ENCODE assay signal across 2 cellular contexts in genomic region chr12:124821252-124822200, GRCh38.
TF ChIP-seq lines count a peak whose summit lies in the region.

No MANE protein-coding gene starts in this region.

TF ChIP-seq in H1, 55 proteins besides CTCF, POLR2A, EP300 and RAD21:
- TF ChIP-seq SIN3A (conservative IDR thresholded peaks at IDR 0.05 in 1 of 2, IDR thresholded peaks at IDR 0.05 in 1 of 2; ENCODE audit: low read depth in 1 of 2, low read length in 2 of 2) (no peak), GABPA (IDR thresholded peaks at IDR 0.05; ENCODE audit: borderline replicate concordance, insufficient read depth, low read length) (no peak), CBX5 (IDR thresholded peaks at IDR 0.05; ENCODE audit: low read depth, low read length) (no peak), JUND (IDR thresholded peaks at IDR 0.05; ENCODE audit: low read length) (no peak), SAP30 (IDR thresholded peaks at IDR 0.05; ENCODE audit: insufficient read depth, insufficient replicate concordance, low read length) (no peak), SP2 (IDR thresholded peaks at IDR 0.05; ENCODE audit: low read length) (no peak), NANOG (IDR thresholded peaks at IDR 0.05; ENCODE audit: insufficient read depth, low read depth, low read length, poor library complexity, severe bottlenecking) (no peak), CBX8 (IDR thresholded peaks at IDR 0.05; ENCODE audit: borderline replicate concordance, low read depth, low read length) (no peak), CHD7 (IDR thresholded peaks at IDR 0.05; ENCODE audit: insufficient replicate concordance, low read length) (no peak), GTF2F1 (IDR thresholded peaks at IDR 0.05; ENCODE audit: borderline replicate concordance, low read depth, low read length) (no peak), ZNF274 (IDR thresholded peaks at IDR 0.05; ENCODE audit: borderline replicate concordance, extremely low read depth, low read length) (no peak)
- TF ChIP-seq, protein P1, sequence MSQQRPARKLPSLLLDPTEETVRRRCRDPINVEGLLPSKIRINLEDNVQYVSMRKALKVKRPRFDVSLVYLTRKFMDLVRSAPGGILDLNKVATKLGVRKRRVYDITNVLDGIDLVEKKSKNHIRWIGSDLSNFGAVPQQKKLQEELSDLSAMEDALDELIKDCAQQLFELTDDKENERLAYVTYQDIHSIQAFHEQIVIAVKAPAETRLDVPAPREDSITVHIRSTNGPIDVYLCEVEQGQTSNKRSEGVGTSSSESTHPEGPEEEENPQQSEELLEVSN (IDR thresholded peaks at IDR 0.05), result no peak

TF ChIP-seq in SK-N-SH, 30 proteins besides CTCF, POLR2A, EP300 and RAD21:
- TF ChIP-seq TEAD4 (IDR thresholded peaks at IDR 0.05; ENCODE audit: borderline replicate concordance, insufficient read depth), result no peak
- TF ChIP-seq USF2 (IDR thresholded peaks at IDR 0.05; ENCODE audit: borderline replicate concordance, low read depth, low read length), result no peak
- no peak for TF ChIP-seq TAF1 (IDR thresholded peaks at IDR 0.05; ENCODE audit: borderline replicate concordance, low read depth, low read length)
- no peak for TF ChIP-seq RXRA (IDR thresholded peaks at IDR 0.05; ENCODE audit: borderline replicate concordance, low read depth)
- TF ChIP-seq SIN3A (IDR thresholded peaks at IDR 0.05; ENCODE audit: borderline replicate concordance, low read depth, low read length), result no peak
- TF ChIP-seq TCF12 (IDR thresholded peaks at IDR 0.05), result no peak
- no peak for TF ChIP-seq NRF1 (IDR thresholded peaks at IDR 0.05; ENCODE audit: low read depth, low read length)
- TF ChIP-seq CHD2 (IDR thresholded peaks at IDR 0.05; ENCODE audit: low read length, partially characterized antibody), result no peak
- TF ChIP-seq, protein P2, sequence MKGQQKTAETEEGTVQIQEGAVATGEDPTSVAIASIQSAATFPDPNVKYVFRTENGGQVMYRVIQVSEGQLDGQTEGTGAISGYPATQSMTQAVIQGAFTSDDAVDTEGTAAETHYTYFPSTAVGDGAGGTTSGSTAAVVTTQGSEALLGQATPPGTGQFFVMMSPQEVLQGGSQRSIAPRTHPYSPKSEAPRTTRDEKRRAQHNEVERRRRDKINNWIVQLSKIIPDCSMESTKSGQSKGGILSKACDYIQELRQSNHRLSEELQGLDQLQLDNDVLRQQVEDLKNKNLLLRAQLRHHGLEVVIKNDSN (IDR thresholded peaks at IDR 0.05; ENCODE audit: borderline replicate concordance, low read depth), result no peak
- TF ChIP-seq YY1 (IDR thresholded peaks at IDR 0.05; ENCODE audit: low read depth), result no peak
- TF ChIP-seq RFX5 (IDR thresholded peaks at IDR 0.05; ENCODE audit: low read length), result no peak
- TF ChIP-seq, protein P3, sequence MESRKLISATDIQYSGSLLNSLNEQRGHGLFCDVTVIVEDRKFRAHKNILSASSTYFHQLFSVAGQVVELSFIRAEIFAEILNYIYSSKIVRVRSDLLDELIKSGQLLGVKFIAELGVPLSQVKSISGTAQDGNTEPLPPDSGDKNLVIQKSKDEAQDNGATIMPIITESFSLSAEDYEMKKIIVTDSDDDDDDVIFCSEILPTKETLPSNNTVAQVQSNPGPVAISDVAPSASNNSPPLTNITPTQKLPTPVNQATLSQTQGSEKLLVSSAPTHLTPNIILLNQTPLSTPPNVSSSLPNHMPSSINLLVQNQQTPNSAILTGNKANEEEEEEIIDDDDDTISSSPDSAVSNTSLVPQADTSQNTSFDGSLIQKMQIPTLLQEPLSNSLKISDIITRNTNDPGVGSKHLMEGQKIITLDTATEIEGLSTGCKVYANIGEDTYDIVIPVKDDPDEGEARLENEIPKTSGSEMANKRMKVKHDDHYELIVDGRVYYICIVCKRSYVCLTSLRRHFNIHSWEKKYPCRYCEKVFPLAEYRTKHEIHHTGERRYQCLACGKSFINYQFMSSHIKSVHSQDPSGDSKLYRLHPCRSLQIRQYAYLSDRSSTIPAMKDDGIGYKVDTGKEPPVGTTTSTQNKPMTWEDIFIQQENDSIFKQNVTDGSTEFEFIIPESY (IDR thresholded peaks at IDR 0.05; ENCODE audit: borderline replicate concordance, low read depth), result no peak
- no peak for TF ChIP-seq REST (IDR thresholded peaks at IDR 0.05; ENCODE audit: low read depth, low read length)
- TF ChIP-seq RCOR1 (IDR thresholded peaks at IDR 0.05; ENCODE audit: low read length), result no peak
- no peak for TF ChIP-seq FOXJ3 (CRISPR knock-in tag; IDR thresholded peaks at IDR 0.05)
- no peak for TF ChIP-seq GABPA (IDR thresholded peaks at IDR 0.05; ENCODE audit: low read depth)
